ENCODE assay signal across 12 cellular contexts in genomic region chr13:49540552-49540951, GRCh38. TPM values are rescaled to one million over a fixed set of nuclear protein-coding genes. Genes with fewer than 3 reads are reported as not detected.
DNase-seq lines count a peak whose midpoint lies in the region; ATAC-seq, FAIRE-seq and TF ChIP-seq lines count a peak whose summit lies in the region.
"Had no signal": no experiment of that assay in that cellular context is flagged by ENCODE, and none has a peak within 500 bp of the region (broad histone marks: within the 10 kb centered on the region; RNA-seq: fewer than 3 reads in every experiment).

No MANE protein-coding gene starts in this region.

- no peak overlapping the region for H2AFZ ChIP-seq in OCI-LY1 (ENCODE audit: low read length)

- no peaks in the 10 kb centered on the region for H3K27me3 ChIP-seq in OCI-LY1 (ENCODE audit: insufficient read depth, low read length)
- no peaks in the 10 kb centered on the region for H3K27me3 ChIP-seq in gastrocnemius medialis
- H3K27me3 ChIP-seq: cardiac muscle cell had no signal

- FAIRE-seq in endometrium (lab: Jason Lieb, UNC), result peak; percentile 67
- FAIRE-seq: RCC 7860 had no signal

- peak overlapping the region; percentile 30 for H3K4me3 ChIP-seq in OCI-LY1 (ENCODE audit: low read depth, low read length, poor library complexity, severe bottlenecking)
- peak overlapping the region in 1 of 4 donors; percentile 15 for H3K4me3 ChIP-seq in gastrocnemius medialis
- H3K4me3 ChIP-seq: cardiac muscle cell had no signal

- peak overlapping the region; percentile 35 for H3K9ac ChIP-seq in OCI-LY1 (ENCODE audit: low read length)

- H3K9me3 ChIP-seq in OCI-LY1 (ENCODE audit: low read length) (no peaks in the 10 kb centered on the region), gastrocnemius medialis (no peaks in the 10 kb centered on the region)

- peak overlapping the region; percentile 69 for H3K4me2 ChIP-seq in OCI-LY1 (ENCODE audit: low read length)

- H3K27ac ChIP-seq in OCI-LY1 (ENCODE audit: low read depth, low read length, poor library complexity, severe bottlenecking) (peak overlapping the region; percentile 76), gastrocnemius medialis (peak overlapping the region in 3 of 4 donors; percentile 7 to 49 (median 33))
- H3K27ac ChIP-seq: cardiac muscle cell had no signal

- H4K20me1 ChIP-seq in OCI-LY1 (ENCODE audit: insufficient read depth, low read length), result no peaks in the 10 kb centered on the region

- intact Hi-C loops in gastrocnemius medialis (cut with DNase I; ENCODE audit: low total_unique reads), result no loop called here

- DNase-seq in activated T-cell treated with anti-CD3 and anti-CD28 coated beads for 24 hours (ENCODE audit: low read depth), result peak; percentile 7
- no peak for DNase-seq in activated T-cell treated with anti-CD3 and anti-CD28 coated beads, Interleukin-2, amount 50 U/mL, for 48 hours
- no peak for DNase-seq in gastrocnemius medialis
- no peak for DNase-seq in COR-L47 (lab: John Stamatoyannopoulos, UW)
- no peak for DNase-seq in HuH-7.5 (ENCODE audit: low spot score)
- DNase-seq: C1 segment of cervical spinal cord, retina had no signal

- no peak for TF ChIP-seq POLR2A in gastrocnemius medialis (IDR thresholded peaks at IDR 0.05)

- H3K4me1 ChIP-seq in OCI-LY1 (ENCODE audit: insufficient read depth, low read length, severe bottlenecking) (peaks cover 46% of the 10 kb centered on the region), gastrocnemius medialis (no peaks in the 10 kb centered on the region)

- TF ChIP-seq CTCF in OCI-LY1 (IDR thresholded peaks at IDR 0.05; ENCODE audit: low read length) (no peak), gastrocnemius medialis (IDR thresholded peaks at IDR 0.05 in 4 of 5, conservative IDR thresholded peaks at IDR 0.05 in 1 of 5) (no peak)

- ATAC-seq in gastrocnemius medialis (no peak), HG03045 (IDR thresholded peaks at IDR 0.05; ENCODE audit: unreplicated experiment) (no peak)

- H3K9me2 ChIP-seq in OCI-LY1 (ENCODE audit: low read depth, low read length), result no peaks in the 10 kb centered on the region

- in situ Hi-C loops in gastrocnemius medialis (cut with MboI; ENCODE audit: low sequenced_read_pairs in 4 of 4), result no loop called here

- H3K36me3 ChIP-seq in OCI-LY1 (ENCODE audit: insufficient read depth, low read length) (peaks cover 75% of the 10 kb centered on the region), gastrocnemius medialis (peaks cover 0 to 44% of the 10 kb centered on the region in 2 donors)

- H3F3A ChIP-seq in OCI-LY1 (ENCODE audit: insufficient read depth, low read length), result no peaks in the 10 kb centered on the region

- H3K79me2 ChIP-seq in OCI-LY1 (ENCODE audit: insufficient read depth, low read length), result no peaks in the 10 kb centered on the region

RNA-seq across cellular contexts. Expression of gene PHF11, which starts 44.8 kb away (rescaled TPM):
- 10 to 100 TPM in 3 of 4 donors, 1 to 10 TPM in 1; 6.5 to 17.7 (median 13.8) TPM for total RNA-seq in gastrocnemius medialis

RNA-seq across cellular contexts. Expression of gene RCBTB1, which starts 44.8 kb away (rescaled TPM):
- 10 to 100 TPM in 1 of 4 donors, 1 to 10 TPM in 3; 5.3 to 14.4 (median 5.7) TPM for total RNA-seq in gastrocnemius medialis
